In genomic region chr12:109450980-109451379, GRCh38 we compare ENCODE assay signal across 24 cellular contexts. TPM values are rescaled to one million over a fixed set of nuclear protein-coding genes. Genes with fewer than 3 reads are reported as not detected.
DNase-seq lines count a peak whose midpoint lies in the region; ATAC-seq and TF ChIP-seq lines count a peak whose summit lies in the region.
"Had no signal": no experiment of that assay in that cellular context is flagged by ENCODE, and none has a peak within 500 bp of the region (broad histone marks: within the 10 kb centered on the region; RNA-seq: fewer than 3 reads in every experiment).

No MANE protein-coding gene starts in this region.

- TF ChIP-seq POLR2A in gastroesophageal sphincter (IDR thresholded peaks at IDR 0.05) = no peak
- TF ChIP-seq POLR2A in spleen (IDR thresholded peaks at IDR 0.05) = no peak

- no peak overlapping the region for H3K4me3 ChIP-seq in gastroesophageal sphincter
- H3K4me3 ChIP-seq in spleen = no peak overlapping the region
- H3K4me3 ChIP-seq: A549, psoas muscle, tibial artery had no signal

- CTCF ChIA-PET in activated CD8-positive, alpha-beta T cell treated with anti-CD3 and anti-CD28 coated beads, Interleukin-2, amount 10 ng/mL, durations not matched to agents 7 days and 5 days (lab: Charles Lee) = interaction anchor here (3.5 kb wide), 1 partner anchor 18 kb away, joined by 18 read pairs; no protein-coding TSS in a partner anchor
- CTCF ChIA-PET in activated CD8-positive, alpha-beta T cell treated with anti-CD3 and anti-CD28 coated beads for 36 hours (lab: Charles Lee) = interaction anchor here (1.9 kb wide), 1 partner anchor 23 kb away, joined by 6 read pairs; no protein-coding TSS in a partner anchor

- no peak for TF ChIP-seq EP300 in gastroesophageal sphincter (IDR thresholded peaks at IDR 0.05)

- ATAC-seq in activated CD8-positive, alpha-beta T cell treated with anti-CD3 and anti-CD28 coated beads, Interleukin-2, amount 10 ng/mL, durations not matched to agents 7 days and 5 days = no peak
- no peak for ATAC-seq in activated CD8-positive, alpha-beta T cell treated with anti-CD3 and anti-CD28 coated beads for 36 hours
- peak; percentile 48 for ATAC-seq in gastroesophageal sphincter
- no peak for ATAC-seq in HG03039 (IDR thresholded peaks at IDR 0.05; ENCODE audit: unreplicated experiment)
- ATAC-seq: activated CD4-positive, CD25-positive, alpha-beta regulatory T cell treated with anti-CD3 and anti-CD28 coated beads, Interleukin-2, amount 50 U/mL, for 24 hours; activated T-helper 17 cell treated with anti-CD3 and anti-CD28 coated beads, Interleukin-2, amount 50 U/mL, for 72 hours; psoas muscle had no signal

- H3K36me3 Mint-ChIP-seq in activated CD8-positive, alpha-beta T cell treated with anti-CD3 and anti-CD28 coated beads, Interleukin-2, amount 10 ng/mL, durations not matched to agents 7 days and 5 days (ENCODE audit: low read depth) = peaks cover 29% of the 10 kb centered on the region
- peaks cover 16% of the 10 kb centered on the region for H3K36me3 Mint-ChIP-seq in activated CD8-positive, alpha-beta T cell treated with anti-CD3 and anti-CD28 coated beads for 36 hours (ENCODE audit: low read depth)

- H3K9me3 ChIP-seq in gastroesophageal sphincter (no peaks in the 10 kb centered on the region), spleen (no peaks in the 10 kb centered on the region)
- H3K9me3 ChIP-seq: A549, BE2C, psoas muscle, tibial artery had no signal

- POLR2A ChIA-PET in activated CD8-positive, alpha-beta T cell treated with anti-CD3 and anti-CD28 coated beads, Interleukin-2, amount 10 ng/mL, durations not matched to agents 7 days and 5 days (lab: Charles Lee) = interaction anchor here (0.6 to 1.1 kb wide), 2 partner anchors 26 to 111 kb away, joined by 3 read pairs; partner anchors contain the start of genes KCTD10 and UBE3B
- POLR2A ChIA-PET in activated CD8-positive, alpha-beta T cell treated with anti-CD3 and anti-CD28 coated beads for 36 hours (lab: Charles Lee) = no interaction called here

- H3K27me3 ChIP-seq in gastroesophageal sphincter (no peaks in the 10 kb centered on the region), spleen (replicated peaks in 1 of 7) (no peaks in the 10 kb centered on the region)
- H3K27me3 ChIP-seq: BE2C, tibial artery had no signal

- intact Hi-C loops in activated CD8-positive, alpha-beta T cell treated with anti-CD3 and anti-CD28 coated beads for 36 hours (cut with micrococcal nuclease) = no loop called here
- intact Hi-C loops in spleen (cut with DNase I; ENCODE audit: low total_unique reads) = no loop called here

- 28 to 39% methylated on average over 2 to 3 of the region's 4 CpGs for WGBS in gastroesophageal sphincter (ENCODE audit: low coverage in 1 of 2), 2 donors
- 36 to 70% (median 45%) methylated on average over 4 of the region's 4 CpGs for WGBS in spleen, 5 donors

- no peaks in the 10 kb centered on the region for H3K9me3 Mint-ChIP-seq in activated CD8-positive, alpha-beta T cell treated with anti-CD3 and anti-CD28 coated beads, Interleukin-2, amount 10 ng/mL, durations not matched to agents 7 days and 5 days (ENCODE audit: insufficient read depth)
- no peaks in the 10 kb centered on the region for H3K9me3 Mint-ChIP-seq in activated CD8-positive, alpha-beta T cell treated with anti-CD3 and anti-CD28 coated beads for 36 hours
- H3K9me3 Mint-ChIP-seq: activated T-helper 17 cell treated with anti-CD3 and anti-CD28 coated beads, Interleukin-2, amount 50 U/mL, for 72 hours had no signal

- H3K36me3 ChIP-seq in gastroesophageal sphincter = peaks cover 0 to 87% of the 10 kb centered on the region in 2 donors
- H3K36me3 ChIP-seq in spleen = peaks cover 5 to 100% (median 88%) of the 10 kb centered on the region in 6 donors

- no peak overlapping the region for H3K4me3 Mint-ChIP-seq in activated CD8-positive, alpha-beta T cell treated with anti-CD3 and anti-CD28 coated beads, Interleukin-2, amount 10 ng/mL, durations not matched to agents 7 days and 5 days
- no peak overlapping the region for H3K4me3 Mint-ChIP-seq in activated CD8-positive, alpha-beta T cell treated with anti-CD3 and anti-CD28 coated beads for 36 hours
- H3K4me3 Mint-ChIP-seq: activated T-helper 17 cell treated with anti-CD3 and anti-CD28 coated beads, Interleukin-2, amount 50 U/mL, for 72 hours had no signal

- no peak for TF ChIP-seq CTCF in activated CD8-positive, alpha-beta T cell treated with anti-CD3 and anti-CD28 coated beads for 36 hours (IDR thresholded peaks at IDR 0.05)
- TF ChIP-seq CTCF in gastroesophageal sphincter (IDR thresholded peaks at IDR 0.05) (no peak), spleen (IDR thresholded peaks at IDR 0.05 in 8 of 11, conservative IDR thresholded peaks at IDR 0.05 in 3 of 11) (no peak)

- DNase-seq in activated CD8-positive, alpha-beta T cell treated with anti-CD3 and anti-CD28 coated beads, Interleukin-2, amount 10 ng/mL, durations not matched to agents 7 days and 5 days = no peak
- DNase-seq in activated CD8-positive, alpha-beta T cell treated with anti-CD3 and anti-CD28 coated beads for 36 hours = no peak
- DNase-seq in MV-4-11 (lab: John Stamatoyannopoulos, UW) (peak; percentile 70), spleen (no peak), cortex of kidney (lab: John Stamatoyannopoulos, UW) (no peak), caudate nucleus (lab: John Stamatoyannopoulos, UW) (no peak)
- DNase-seq: BE2C; dermis blood vessel endothelial cell; DMS79; head of caudate nucleus; Karpas-422; NCI-H1092; NCI-H187 treated with DMSO at 0.1 percent for 48 hours; NCI-H345; NCI-H82; psoas muscle; stimulated activated CD4-positive, alpha-beta T cell treated with anti-CD3 and anti-CD28 coated beads, Interleukin-4, amount 100 ng/mL, for 1 hour; stimulated activated naive CD4-positive, alpha-beta T cell treated with Interleukin-2 at 50 U/mL for 16 hours; tibial artery had no signal

- H3K27ac Mint-ChIP-seq in activated CD8-positive, alpha-beta T cell treated with anti-CD3 and anti-CD28 coated beads, Interleukin-2, amount 10 ng/mL, durations not matched to agents 7 days and 5 days = peak overlapping the region; percentile 45
- H3K27ac Mint-ChIP-seq in activated CD8-positive, alpha-beta T cell treated with anti-CD3 and anti-CD28 coated beads for 36 hours = no peak overlapping the region
- H3K27ac Mint-ChIP-seq: activated T-helper 17 cell treated with anti-CD3 and anti-CD28 coated beads, Interleukin-2, amount 50 U/mL, for 72 hours had no signal

- H3K27me3 Mint-ChIP-seq in activated CD8-positive, alpha-beta T cell treated with anti-CD3 and anti-CD28 coated beads, Interleukin-2, amount 10 ng/mL, durations not matched to agents 7 days and 5 days (ENCODE audit: low read depth) = no peaks in the 10 kb centered on the region
- no peaks in the 10 kb centered on the region for H3K27me3 Mint-ChIP-seq in activated CD8-positive, alpha-beta T cell treated with anti-CD3 and anti-CD28 coated beads for 36 hours
- H3K27me3 Mint-ChIP-seq: activated T-helper 17 cell treated with anti-CD3 and anti-CD28 coated beads, Interleukin-2, amount 50 U/mL, for 72 hours had no signal

- H3K4me1 Mint-ChIP-seq in activated CD8-positive, alpha-beta T cell treated with anti-CD3 and anti-CD28 coated beads, Interleukin-2, amount 10 ng/mL, durations not matched to agents 7 days and 5 days (ENCODE audit: low read depth) = no peaks in the 10 kb centered on the region
- H3K4me1 Mint-ChIP-seq in activated CD8-positive, alpha-beta T cell treated with anti-CD3 and anti-CD28 coated beads for 36 hours (ENCODE audit: low read depth) = no peaks in the 10 kb centered on the region
- H3K4me1 Mint-ChIP-seq: activated T-helper 17 cell treated with anti-CD3 and anti-CD28 coated beads, Interleukin-2, amount 50 U/mL, for 72 hours had no signal

- H3K4me1 ChIP-seq in gastroesophageal sphincter (peaks cover 0 to 50% (median 10%) of the 10 kb centered on the region in 3 donors), spleen (peaks cover 0 to 38% (median 11%) of the 10 kb centered on the region in 6 donors)
- H3K4me1 ChIP-seq: A549, BE2C, psoas muscle had no signal

- peak overlapping the region in 3 of 4 donors; percentile 55 to 75 (median 57) for H3K27ac ChIP-seq in gastroesophageal sphincter
- peak overlapping the region in 5 of 8 donors; percentile 38 to 68 (median 56) for H3K27ac ChIP-seq in spleen
- no peak overlapping the region for H3K27ac ChIP-seq in caudate nucleus (ENCODE audit: low read depth, low read length)
- H3K27ac ChIP-seq: A549, psoas muscle had no signal

RNA-seq across cellular contexts. Expression of gene KCTD10, which starts 26.1 kb away (rescaled TPM):
- total RNA-seq in activated CD8-positive, alpha-beta T cell treated with anti-CD3 and anti-CD28 coated beads, Interleukin-2, amount 10 ng/mL, durations not matched to agents 7 days and 5 days = 10 to 100 TPM; 35.7 to 38.8 TPM
- 10 to 100 TPM; 37.4 to 38.2 TPM for total RNA-seq in activated CD8-positive, alpha-beta T cell treated with anti-CD3 and anti-CD28 coated beads for 36 hours
- total RNA-seq in gastroesophageal sphincter = 100 to 1,000 TPM in 1 of 4 donors, 10 to 100 TPM in 3; 76.8 to 104 (median 94.5) TPM
- total RNA-seq in spleen = 10 to 100 TPM; 43.4 to 72.5 (median 49.9) TPM
- 10 to 100 TPM; 10.4 to 20.6 (median 11.7) TPM for polyA plus RNA-seq in spleen

RNA-seq across cellular contexts. Expression of gene UBE3B, which starts 26.5 kb away (rescaled TPM):
- 10 to 100 TPM; 32.0 to 34.1 TPM for total RNA-seq in activated CD8-positive, alpha-beta T cell treated with anti-CD3 and anti-CD28 coated beads, Interleukin-2, amount 10 ng/mL, durations not matched to agents 7 days and 5 days
- 10 to 100 TPM; 22.5 to 24.9 TPM for total RNA-seq in activated CD8-positive, alpha-beta T cell treated with anti-CD3 and anti-CD28 coated beads for 36 hours
- total RNA-seq in gastroesophageal sphincter = 10 to 100 TPM; 45.2 to 63.6 (median 62.8) TPM
- total RNA-seq in spleen = 10 to 100 TPM; 33.1 to 63.1 (median 43.1) TPM
- 1 to 10 TPM; 5.7 to 9.2 (median 6.9) TPM for polyA plus RNA-seq in spleen
